2 cellular contexts compared by ENCODE assay signal in genomic region chr2:134228493-134228903, GRCh38.
A peak's percentile ranks its signal among the peaks of the same experiment; 100 is the strongest.
TF ChIP-seq lines count a peak whose summit lies in the region.

No MANE protein-coding gene starts in this region.

TF ChIP-seq in HEK293T, 16 proteins besides CTCF, POLR2A, EP300 and RAD21:
- no peak for TF ChIP-seq PKNOX1 (IDR thresholded peaks at IDR 0.05)
- TF ChIP-seq CTBP1 (IDR thresholded peaks at IDR 0.05; ENCODE audit: borderline replicate concordance), result no peak
- TF ChIP-seq TARDBP (IDR thresholded peaks at IDR 0.05), result no peak
- TF ChIP-seq BHLHE40 (IDR thresholded peaks at IDR 0.05; ENCODE audit: borderline replicate concordance), result no peak
- TF ChIP-seq SUZ12 (IDR thresholded peaks at IDR 0.05), result no peak

TF ChIP-seq in HepG2, 621 proteins besides CTCF, POLR2A, EP300 and RAD21 (continued from another document):
- TF ChIP-seq THAP7 (CRISPR knock-in tag; IDR thresholded peaks at IDR 0.05), result no peak
- peak in 1 of 2 experiments; percentile 46; a peak in 1 of 4 replicates for TF ChIP-seq HMGXB4 (CRISPR knock-in tag; IDR thresholded peaks at IDR 0.05; ENCODE audit: borderline replicate concordance in 1 of 2, low read depth in 1 of 2)
- peak; percentile 63 for TF ChIP-seq ZNF143 (CRISPR knock-in tag; IDR thresholded peaks at IDR 0.05)
- peak; percentile 47; the same call in 1 of the 2 replicates for TF ChIP-seq ZMYM4 (CRISPR knock-in tag; IDR thresholded peaks at IDR 0.05)
- TF ChIP-seq SETDB1 (CRISPR knock-in tag; IDR thresholded peaks at IDR 0.05; ENCODE audit: borderline replicate concordance), result peak; percentile 93; the same call in 1 of the 2 replicates
- TF ChIP-seq REL (CRISPR knock-in tag; conservative IDR thresholded peaks at IDR 0.05), result no peak
- TF ChIP-seq MXD1 (CRISPR knock-in tag; IDR thresholded peaks at IDR 0.05), result no peak
- TF ChIP-seq STAG1 (CRISPR knock-in tag; IDR thresholded peaks at IDR 0.05), result peak; percentile 62
- peak; percentile 36; the same call in 1 of the 2 replicates for TF ChIP-seq ZMYM2 (CRISPR knock-in tag; IDR thresholded peaks at IDR 0.05)
- 0 out of 2 replicates have a peak, but pooled peaks have one; percentile 30 for TF ChIP-seq SMC3 (IDR thresholded peaks at IDR 0.05; ENCODE audit: low read length)
- no peak for TF ChIP-seq PLRG1 (conservative IDR thresholded peaks at IDR 0.05)
- TF ChIP-seq CHD4 (IDR thresholded peaks at IDR 0.05; ENCODE audit: borderline replicate concordance, low read length), result peak; percentile 74; the same call in 1 of the 2 replicates
- TF ChIP-seq ZNF274 (CRISPR knock-in tag; IDR thresholded peaks at IDR 0.05), result no peak
- 0 out of 2 replicates have a peak, but pooled peaks have one; percentile 10 for TF ChIP-seq ZBTB33 (CRISPR knock-in tag; IDR thresholded peaks at IDR 0.05)
